Comparison of ENCODE assay signal across 27 cellular contexts in genomic region chr19:40371802-40372122, GRCh38. TPM values are rescaled to one million over a fixed set of nuclear protein-coding genes. Genes with fewer than 3 reads are reported as not detected.
"Had no signal": no experiment of that assay in that cellular context is flagged by ENCODE, and none has a peak within 500 bp of the region (broad histone marks: within the 10 kb centered on the region; RNA-seq: fewer than 3 reads in every experiment).

No MANE protein-coding gene starts in this region.

- H3K9me3 ChIP-seq: colonic mucosa, esophagus squamous epithelium, gastrocnemius medialis, heart right ventricle, left lung, lower lobe of right lung had no signal

- ATAC-seq: effector memory CD8-positive, alpha-beta T cell; esophagus mucosa; gastrocnemius medialis; heart right ventricle; left cardiac atrium; left ventricle myocardium superior; lower lobe of right lung had no signal

- H3K4me3 ChIP-seq: colonic mucosa, esophagus squamous epithelium, gastrocnemius medialis, heart right ventricle, left lung, lower lobe of right lung had no signal

- H3K36me3 ChIP-seq: colonic mucosa had no signal

- DNase-seq: colonic mucosa; cortex of kidney; effector CD8-positive, alpha-beta T cell; effector memory CD8-positive, alpha-beta T cell; endodermal cell; esophagus squamous epithelium; foreskin fibroblast; foreskin melanocyte; gastrocnemius medialis; glutamatergic neuron; head of caudate nucleus; heart right ventricle; hippocampal formation; left cardiac atrium; left lung; left ventricle myocardium superior; lower lobe of right lung; midbrain had no signal

- FAIRE-seq: endometrium, islet of Langerhans, keratinocyte had no signal

- H3K27ac ChIP-seq: colonic mucosa, epithelial cell of prostate, esophagus squamous epithelium, gastrocnemius medialis, heart right ventricle, left lung, lower lobe of right lung had no signal

- H3K27me3 ChIP-seq: colonic mucosa, esophagus squamous epithelium, gastrocnemius medialis, heart right ventricle, left lung had no signal

- H3K4me1 ChIP-seq: colonic mucosa, heart right ventricle had no signal

RNA-seq across cellular contexts. Expression of gene HIPK4, which starts 18.2 kb away (rescaled TPM):
- total RNA-seq: colonic mucosa, esophagus mucosa, glomerular endothelial cell, kidney epithelial cell, left ventricle myocardium superior, lung microvascular endothelial cell, mucosa of gallbladder had no signal
